Comparison of ENCODE assay signal across 18 cellular contexts in genomic region chr1:16112558-16113555, GRCh38. TPM values are rescaled to one million over a fixed set of nuclear protein-coding genes. Genes with fewer than 3 reads are reported as not detected.
DNase-seq lines count a peak whose midpoint lies in the region; ATAC-seq, FAIRE-seq and TF ChIP-seq lines count a peak whose summit lies in the region.
"Had no signal": no experiment of that assay in that cellular context is flagged by ENCODE, and none has a peak within 500 bp of the region (broad histone marks: within the 10 kb centered on the region; RNA-seq: fewer than 3 reads in every experiment).

No MANE protein-coding gene starts in this region.

- H3K27me3 ChIP-seq in SJSA1 (replicated peaks) (no peaks in the 10 kb centered on the region), PC-3 (ENCODE audit: low read length) (no peaks in the 10 kb centered on the region)
- H3K27me3 ChIP-seq in CD8-positive, alpha-beta memory T cell (ENCODE audit: insufficient read depth, low read length, poor library complexity, severe bottlenecking): no peaks in the 10 kb centered on the region
- H3K27me3 ChIP-seq: brain microvascular endothelial cell, Peyer's patch had no signal

- peaks cover 4% of the 10 kb centered on the region for H3K9me3 Mint-ChIP-seq in progenitor cell of endocrine pancreas (ENCODE audit: low read depth)
- H3K9me3 Mint-ChIP-seq in CD8-positive, alpha-beta memory T cell: peaks cover 8 to 19% (median 11%) of the 10 kb centered on the region in 5 donors

- H3K4me1 ChIP-seq in SJSA1 (replicated peaks) (peaks cover 39% of the 10 kb centered on the region), kidney (ENCODE audit: control insufficient read depth in 1 of 2, insufficient read depth in 1 of 2, low read depth in 1 of 2, low read length in 2 of 2) (peaks cover 0 to 2% of the 10 kb centered on the region in 2 donors), PC-3 (ENCODE audit: insufficient read depth, low read length) (0 out of 2 replicates have a peak, but pooled peaks cover 4% of the 10 kb centered on the region)
- no peaks in the 10 kb centered on the region for H3K4me1 ChIP-seq in CD8-positive, alpha-beta memory T cell (ENCODE audit: insufficient read depth, low read length)
- H3K4me1 ChIP-seq: BLaER1 treated with 17β-estradiol and CSF1 and Interleukin-3, amounts not matched to agents 10 nM and 100 nM; Peyer's patch had no signal

- FAIRE-seq in kidney (lab: Jason Lieb, UNC): no peak

- no peak overlapping the region for H3K4me3 Mint-ChIP-seq in progenitor cell of endocrine pancreas (ENCODE audit: low read depth)
- no peak overlapping the region for H3K4me3 Mint-ChIP-seq in CD8-positive, alpha-beta memory T cell
- H3K4me3 Mint-ChIP-seq: activated CD4-positive, alpha-beta memory T cell treated with anti-CD3 and anti-CD28 coated beads for 36 hours had no signal

- H3K27me3 Mint-ChIP-seq in progenitor cell of endocrine pancreas: peaks cover 3% of the 10 kb centered on the region
- H3K27me3 Mint-ChIP-seq in CD8-positive, alpha-beta memory T cell: peaks cover 14 to 19% of the 10 kb centered on the region in 2 donors

- CTCF ChIA-PET in CD8-positive, alpha-beta memory T cell (lab: Charles Lee): interaction anchor here (1.3 kb wide), 1 partner anchor 30 kb away, joined by 3 read pairs; no protein-coding TSS in a partner anchor
- CTCF ChIA-PET in PC-3 (lab: Charles Lee): no interaction called here

- no peaks in the 10 kb centered on the region for H3K9me2 ChIP-seq in PC-3 (replicated peaks; ENCODE audit: low read length)

- H3K9ac ChIP-seq in kidney (ENCODE audit: low read length in 2 of 2) (no peak overlapping the region), PC-3 (ENCODE audit: low read length) (no peak overlapping the region)

- H3K36me3 ChIP-seq in SJSA1: no peaks in the 10 kb centered on the region
- H3K36me3 ChIP-seq in kidney (ENCODE audit: control insufficient read depth in 1 of 2, insufficient read depth in 2 of 2, low read length in 2 of 2): no peaks in the 10 kb centered on the region
- H3K36me3 ChIP-seq in CD8-positive, alpha-beta memory T cell (ENCODE audit: insufficient read depth, low read length): no peaks in the 10 kb centered on the region
- H3K36me3 ChIP-seq in PC-3 (ENCODE audit: low read depth, low read length): no peaks in the 10 kb centered on the region
- H3K36me3 ChIP-seq: BLaER1 treated with 17β-estradiol and CSF1 and Interleukin-3, amounts not matched to agents 10 nM and 100 nM; brain microvascular endothelial cell; Peyer's patch had no signal

- H3K27ac ChIP-seq in SJSA1: no peak overlapping the region
- no peak overlapping the region for H3K27ac ChIP-seq in kidney (ENCODE audit: low read depth in 2 of 2, low read length in 2 of 2)
- H3K27ac ChIP-seq in CD8-positive, alpha-beta memory T cell (ENCODE audit: low read depth, low read length): no peak overlapping the region
- no peak overlapping the region for H3K27ac ChIP-seq in PC-3 (ENCODE audit: low read length)
- H3K27ac ChIP-seq: BLaER1 treated with 17β-estradiol and CSF1 and Interleukin-3, amounts not matched to agents 10 nM and 100 nM; brain microvascular endothelial cell; Peyer's patch had no signal

- H3K36me3 Mint-ChIP-seq in progenitor cell of endocrine pancreas (ENCODE audit: insufficient read depth): peaks cover 2% of the 10 kb centered on the region
- H3K36me3 Mint-ChIP-seq in CD8-positive, alpha-beta memory T cell: peaks cover 0 to 20% (median 0%) of the 10 kb centered on the region in 3 donors

- no peaks in the 10 kb centered on the region for H4K20me1 ChIP-seq in PC-3 (ENCODE audit: low read length)

- no peaks in the 10 kb centered on the region for H3F3A ChIP-seq in PC-3 (ENCODE audit: low read length, unreplicated experiment)

- H3K4me2 ChIP-seq in PC-3 (ENCODE audit: low read length): no peak overlapping the region
- H3K4me2 ChIP-seq: BLaER1 treated with 17β-estradiol and CSF1 and Interleukin-3, amounts not matched to agents 10 nM and 100 nM had no signal

- H3K9me3 ChIP-seq in SJSA1 (replicated peaks): 0 out of 2 replicates have a peak, but pooled peaks cover 4% of the 10 kb centered on the region
- H3K9me3 ChIP-seq in kidney (ENCODE audit: control insufficient read depth in 1 of 2, low read length in 2 of 2): peaks cover 0 to 4% of the 10 kb centered on the region in 2 donors
- H3K9me3 ChIP-seq in CD8-positive, alpha-beta memory T cell (ENCODE audit: low read length): no peaks in the 10 kb centered on the region
- no peaks in the 10 kb centered on the region for H3K9me3 ChIP-seq in PC-3 (ENCODE audit: low read length)

- no peak for ATAC-seq in PC-3
- ATAC-seq: stimulated activated naive CD8-positive, alpha-beta T cell treated with anti-CD3 and anti-CD28 coated beads, Interleukin-15, Interleukin-2, amounts not matched to agents 100 U/mL and 50 U/mL, for 24 hours had no signal

- H3K4me3 ChIP-seq in SJSA1 (no peak overlapping the region), kidney (ENCODE audit: low read length in 2 of 2) (no peak overlapping the region), PC-3 (ENCODE audit: low read length) (no peak overlapping the region)
- H3K4me3 ChIP-seq in CD8-positive, alpha-beta memory T cell (ENCODE audit: low read length): no peak overlapping the region
- H3K4me3 ChIP-seq: BLaER1 treated with 17β-estradiol and CSF1 and Interleukin-3, amounts not matched to agents 10 nM and 100 nM; Peyer's patch had no signal

- H3K27ac Mint-ChIP-seq in progenitor cell of endocrine pancreas: peak overlapping the region; percentile 74
- no peak overlapping the region for H3K27ac Mint-ChIP-seq in CD8-positive, alpha-beta memory T cell
- H3K27ac Mint-ChIP-seq: activated CD4-positive, alpha-beta memory T cell treated with anti-CD3 and anti-CD28 coated beads for 36 hours had no signal

- TF ChIP-seq CTCF in kidney (IDR thresholded peaks at IDR 0.05; ENCODE audit: borderline replicate concordance, extremely low read depth, insufficient read depth): no peak
- no peak for TF ChIP-seq CTCF in progenitor cell of endocrine pancreas (IDR thresholded peaks at IDR 0.05; ENCODE audit: unreplicated experiment)
- no peak for TF ChIP-seq CTCF in PC-3 (conservative IDR thresholded peaks at IDR 0.05; ENCODE audit: low read depth, low read length)

- POLR2A ChIA-PET in CD8-positive, alpha-beta memory T cell (lab: Charles Lee): no interaction called here
- POLR2A ChIA-PET in PC-3 (lab: Charles Lee; ENCODE audit: unreplicated experiment): no interaction called here

- BruUV-seq in PC-3 (replicated peaks; lab: Mats Ljungman, UMichigan): no TSS peak

- intact Hi-C loops in kidney (cut with DNase I): no loop called here
- intact Hi-C loops in PC-3 (cut with micrococcal nuclease): no loop called here

- H3K79me2 ChIP-seq in PC-3 (ENCODE audit: low read length): no peaks in the 10 kb centered on the region

- H3K4me1 Mint-ChIP-seq in progenitor cell of endocrine pancreas (ENCODE audit: low read depth): peaks cover 29% of the 10 kb centered on the region
- peaks cover 0 to 2% (median 0%) of the 10 kb centered on the region in 3 donors for H3K4me1 Mint-ChIP-seq in CD8-positive, alpha-beta memory T cell

- H2AFZ ChIP-seq in PC-3 (ENCODE audit: low read length): no peak overlapping the region

- DNase-seq in ELF-1 (ENCODE audit: low read depth, low spot score): peak; percentile 49
- peak; percentile 57 to 73 for DNase-seq in SJSA1 (ENCODE audit: low read depth in 1 of 2, low spot score in 2 of 2)
- DNase-seq in kidney: peak; percentile 69
- peak; percentile 62 for DNase-seq in progenitor cell of endocrine pancreas (ENCODE audit: low spot score, unreplicated experiment)
- no peak for DNase-seq in T-helper 2 cell
- DNase-seq in CD8-positive, alpha-beta memory T cell: no peak
- no peak for DNase-seq in T1000 (lab: John Stamatoyannopoulos, UW)
- no peak for DNase-seq in PC-3
- DNase-seq: activated CD4-positive, alpha-beta memory T cell treated with anti-CD3 and anti-CD28 coated beads for 36 hours; activated effector memory CD4-positive, alpha-beta T cell treated with anti-CD3 and anti-CD28 coated beads, Interleukin-2, amount 50 U/mL, for 16 hours; brain microvascular endothelial cell; NCI-H1105 treated with DMSO at 0.1 percent for 48 hours; NCI-H510A; stimulated activated naive CD8-positive, alpha-beta T cell treated with anti-CD3 and anti-CD28 coated beads, Interleukin-15, Interleukin-2, amounts not matched to agents 100 U/mL and 50 U/mL, for 24 hours; T-helper 9 cell had no signal

RNA-seq across cellular contexts. Expression of gene FAM131C, which starts 39.4 kb away (rescaled TPM):
- total RNA-seq in SJSA1 (2014; rRNA removed; shearing (Covaris generic)): 0.11 TPM in 1 of 2 replicates, not detected in the other
- total RNA-seq in kidney: 5.0 TPM
- 12.0 TPM for polyA plus RNA-seq in kidney (ENCODE audit: insufficient read depth, low read depth, low replicate concordance)
- 1.2 and 1.6 TPM in 2 replicates for total RNA-seq in progenitor cell of endocrine pancreas
- total RNA-seq in CD8-positive, alpha-beta memory T cell: under 1 TPM; 0.62 to 0.66 TPM
- not detected for polyA plus RNA-seq in CD8-positive, alpha-beta memory T cell
- 7.7 and 9.8 TPM in 2 replicates for total RNA-seq in PC-3 (2014; rRNA removed)
- total RNA-seq: lung microvascular endothelial cell had no signal

RNA-seq across cellular contexts. Expression of gene EPHA2, which starts 43.0 kb away (rescaled TPM):
- 44.0 and 51.0 TPM in 2 replicates for total RNA-seq in SJSA1 (2014; rRNA removed; shearing (Covaris generic))
- total RNA-seq in kidney (34.2 TPM), progenitor cell of endocrine pancreas (28.3 and 31.9 TPM in 2 replicates), PC-3 (2014; rRNA removed) (459 and 567 TPM in 2 replicates)
- polyA plus RNA-seq in kidney (ENCODE audit: insufficient read depth, low read depth, low replicate concordance): 5.5 TPM
- not detected for total RNA-seq in CD8-positive, alpha-beta memory T cell
- polyA plus RNA-seq in CD8-positive, alpha-beta memory T cell: not detected

Comparison
In these comparisons a context has a peak if more than half of its experiments do, and no peak if none do; other contexts are left out.
1. DNase-seq: peak in ELF-1 (single experiment), SJSA1 (2 of 2), kidney (single experiment) and progenitor cell of endocrine pancreas (single experiment); none in T-helper 2 cell (0 of 5), CD8-positive, alpha-beta memory T cell (0 of 5), T1000 (single experiment) and PC-3 (single experiment).
2. RNA of gene EPHA2, which starts 43.0 kb away (total RNA-seq): 459 to 567 TPM in PC-3, 44.0 to 51.0 TPM in SJSA1, 34.2 TPM in kidney (single experiment) and 28.3 to 31.9 TPM in progenitor cell of endocrine pancreas; not detected in CD8-positive, alpha-beta memory T cell; every median in the first group is over 10 times any median in the second.